ENCODE assay signal across 17 cellular contexts in the genomic region with DNA sequence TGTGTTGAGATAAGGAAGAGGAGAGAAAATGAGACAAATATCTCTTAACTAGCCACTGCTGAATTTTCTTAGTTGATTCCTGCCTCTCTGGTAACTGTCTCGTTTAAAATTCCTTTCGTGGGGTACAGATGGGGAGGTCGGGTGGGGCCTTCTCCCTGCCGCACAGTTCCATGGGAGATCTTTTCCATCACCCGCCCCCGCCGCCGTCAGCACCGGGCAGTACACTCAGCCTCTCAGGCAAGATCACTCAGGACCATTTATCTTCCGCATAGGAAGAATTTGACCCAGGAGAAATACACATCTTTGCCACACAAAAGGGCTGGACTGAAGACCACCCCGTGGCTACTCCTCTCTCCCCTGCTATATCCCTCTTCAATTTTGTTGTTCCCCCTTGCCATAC. TPM values are rescaled to one million over a fixed set of nuclear protein-coding genes. Genes with fewer than 3 reads are reported as not detected.
DNase-seq lines count a peak whose midpoint lies in the region; ATAC-seq and TF ChIP-seq lines count a peak whose summit lies in the region.
"Had no signal": no experiment of that assay in that cellular context is flagged by ENCODE, and none has a peak within 500 bp of the region (broad histone marks: within the 10 kb centered on the region; RNA-seq: fewer than 3 reads in every experiment).

No MANE protein-coding gene starts in this region.

- DNase-seq in activated CD4-positive, alpha-beta T cell treated with anti-CD3 and anti-CD28 coated beads, Interleukin-2, amount 10 ng/mL, durations not matched to agents 24 days and 14 days, result no peak
- DNase-seq in activated CD4-positive, alpha-beta T cell treated with anti-CD3 and anti-CD28 coated beads, Interleukin-2, amount 50 U/mL, for 48 hours, result no peak
- DNase-seq in GM23338 (ENCODE audit: low spot score), result no peak
- DNase-seq in activated naive CD8-positive, alpha-beta T cell treated with anti-CD3 and anti-CD28 coated beads, Interleukin-2, amount 50 U/mL, for 24 hours, result no peak
- DNase-seq in nephron progenitor cell, result no peak
- DNase-seq in activated effector memory CD4-positive, alpha-beta T cell treated with Interleukin-2 at 50 U/mL for 16 hours, result no peak
- DNase-seq in HCEC 1CT, result no peak
- DNase-seq in GM10266 (ENCODE audit: extremely low spot score), result no peak
- DNase-seq: central memory CD4-positive, alpha-beta T cell; mucosa of descending colon; NCI-H1092; NCI-H69; Peyer's patch; SK-N-SH; transverse colon had no signal

- peaks cover 26% of the 10 kb centered on the region for H3K4me1 Mint-ChIP-seq in activated CD4-positive, alpha-beta T cell treated with anti-CD3 and anti-CD28 coated beads, Interleukin-2, amount 10 ng/mL, durations not matched to agents 24 days and 14 days
- peaks cover 41% of the 10 kb centered on the region for H3K4me1 Mint-ChIP-seq in GM23338
- peaks cover 33% of the 10 kb centered on the region for H3K4me1 Mint-ChIP-seq in activated naive CD8-positive, alpha-beta T cell treated with anti-CD3 and anti-CD28 coated beads, Interleukin-2, amount 50 U/mL, for 24 hours
- H3K4me1 Mint-ChIP-seq in nephron progenitor cell, result peaks cover 49% of the 10 kb centered on the region

- peaks cover 4% of the 10 kb centered on the region; the same call in 1 of the 2 replicates for H3K9me2 ChIP-seq in GM23338 (ENCODE audit: insufficient read depth)
- H3K9me2 ChIP-seq: SK-N-SH had no signal

- peaks cover 27% of the 10 kb centered on the region for H3K79me2 ChIP-seq in GM23338 (replicated peaks; ENCODE audit: insufficient read depth)

- H3K4me3 ChIP-seq in GM23338, result no peak overlapping the region
- H3K4me3 ChIP-seq: mucosa of descending colon, Peyer's patch, skin epidermis, transverse colon had no signal

- H3K9me3 Mint-ChIP-seq in activated CD4-positive, alpha-beta T cell treated with anti-CD3 and anti-CD28 coated beads, Interleukin-2, amount 10 ng/mL, durations not matched to agents 24 days and 14 days, result no peaks in the 10 kb centered on the region
- peaks cover 3% of the 10 kb centered on the region; the same call in 2 of the 3 replicates for H3K9me3 Mint-ChIP-seq in GM23338
- H3K9me3 Mint-ChIP-seq in activated naive CD8-positive, alpha-beta T cell treated with anti-CD3 and anti-CD28 coated beads, Interleukin-2, amount 50 U/mL, for 24 hours, result no peaks in the 10 kb centered on the region
- no peaks in the 10 kb centered on the region for H3K9me3 Mint-ChIP-seq in nephron progenitor cell

- no peak for ATAC-seq in GM23338
- no peak for ATAC-seq in activated naive CD8-positive, alpha-beta T cell treated with anti-CD3 and anti-CD28 coated beads, Interleukin-2, amount 50 U/mL, for 24 hours
- ATAC-seq: mucosa of descending colon had no signal

- H3F3A ChIP-seq in GM23338 (replicated peaks; ENCODE audit: low read depth), result 0 out of 2 replicates have a peak, but pooled peaks cover 3% of the 10 kb centered on the region

- peaks cover 23% of the 10 kb centered on the region for H3K4me1 ChIP-seq in GM23338 (ENCODE audit: insufficient read depth)

- no peaks in the 10 kb centered on the region for H3K27me3 ChIP-seq in GM23338 (ENCODE audit: insufficient read depth)
- H3K27me3 ChIP-seq: Peyer's patch, transverse colon had no signal

- H3K27ac Mint-ChIP-seq in activated CD4-positive, alpha-beta T cell treated with anti-CD3 and anti-CD28 coated beads, Interleukin-2, amount 10 ng/mL, durations not matched to agents 24 days and 14 days, result no peak overlapping the region
- H3K27ac Mint-ChIP-seq in GM23338 (no peak overlapping the region), nephron progenitor cell (peak overlapping the region; percentile 64)
- H3K27ac Mint-ChIP-seq in activated naive CD8-positive, alpha-beta T cell treated with anti-CD3 and anti-CD28 coated beads, Interleukin-2, amount 50 U/mL, for 24 hours, result peak overlapping the region; percentile 19

- no peak overlapping the region for H3K4me2 ChIP-seq in GM23338
- H3K4me2 ChIP-seq: KMS-11 had no signal

- H3K27ac ChIP-seq in GM23338 (ENCODE audit: low read depth), result no peak overlapping the region
- H3K27ac ChIP-seq: KMS-11, Peyer's patch had no signal

- intact Hi-C loops in activated CD4-positive, alpha-beta T cell treated with anti-CD3 and anti-CD28 coated beads, Interleukin-2, amount 10 ng/mL, durations not matched to agents 24 days and 14 days (cut with micrococcal nuclease), result loop anchor here (5.0 kb wide), 1 partner anchor 282 kb away; no protein-coding TSS in a partner anchor

- no peaks in the 10 kb centered on the region for H3K36me3 ChIP-seq in GM23338 (ENCODE audit: insufficient read depth)
- H3K36me3 ChIP-seq: Peyer's patch, transverse colon had no signal

- H3K27me3 Mint-ChIP-seq in activated CD4-positive, alpha-beta T cell treated with anti-CD3 and anti-CD28 coated beads, Interleukin-2, amount 10 ng/mL, durations not matched to agents 24 days and 14 days, result peaks cover 3% of the 10 kb centered on the region
- H3K27me3 Mint-ChIP-seq in GM23338 (ENCODE audit: insufficient read depth, low read depth, poor library complexity), result peaks cover 5% of the 10 kb centered on the region
- H3K27me3 Mint-ChIP-seq in activated naive CD8-positive, alpha-beta T cell treated with anti-CD3 and anti-CD28 coated beads, Interleukin-2, amount 50 U/mL, for 24 hours, result no peaks in the 10 kb centered on the region
- no peaks in the 10 kb centered on the region for H3K27me3 Mint-ChIP-seq in nephron progenitor cell (ENCODE audit: low read depth, poor library complexity)

- H3K36me3 Mint-ChIP-seq in activated CD4-positive, alpha-beta T cell treated with anti-CD3 and anti-CD28 coated beads, Interleukin-2, amount 10 ng/mL, durations not matched to agents 24 days and 14 days (ENCODE audit: low read depth), result peaks cover 17% of the 10 kb centered on the region
- H3K36me3 Mint-ChIP-seq in GM23338 (ENCODE audit: low read depth) (peaks cover 11% of the 10 kb centered on the region; the same call in 2 of the 3 replicates), nephron progenitor cell (ENCODE audit: low read depth) (peaks cover 13% of the 10 kb centered on the region)
- H3K36me3 Mint-ChIP-seq in activated naive CD8-positive, alpha-beta T cell treated with anti-CD3 and anti-CD28 coated beads, Interleukin-2, amount 50 U/mL, for 24 hours (ENCODE audit: low read depth), result peaks cover 7% of the 10 kb centered on the region

- TF ChIP-seq CTCF in GM23338 (conservative IDR thresholded peaks at IDR 0.05; ENCODE audit: low read depth in 2 of 2), result no peak
- TF ChIP-seq CTCF in nephron progenitor cell (IDR thresholded peaks at IDR 0.05), result no peak
- no peak for TF ChIP-seq CTCF in GM10266 (IDR thresholded peaks at IDR 0.05; ENCODE audit: control insufficient read depth, insufficient read depth, low read depth, missing control alignments)

- H2AFZ ChIP-seq in GM23338, result no peak overlapping the region

- H4K20me1 ChIP-seq in GM23338 (replicated peaks; ENCODE audit: insufficient read depth), result peaks cover 11% of the 10 kb centered on the region; the same call in 1 of the 2 replicates

- peak overlapping the region; percentile 97 for H3K4me3 Mint-ChIP-seq in activated CD4-positive, alpha-beta T cell treated with anti-CD3 and anti-CD28 coated beads, Interleukin-2, amount 10 ng/mL, durations not matched to agents 24 days and 14 days
- H3K4me3 Mint-ChIP-seq in GM23338 (peak overlapping the region; percentile 93), nephron progenitor cell (peak overlapping the region; percentile 92)
- peak overlapping the region; percentile 93 for H3K4me3 Mint-ChIP-seq in activated naive CD8-positive, alpha-beta T cell treated with anti-CD3 and anti-CD28 coated beads, Interleukin-2, amount 50 U/mL, for 24 hours

TF ChIP-seq in GM23338, 12 proteins besides CTCF, POLR2A, EP300 and RAD21 (continues in another document):
- TF ChIP-seq, protein P1, sequence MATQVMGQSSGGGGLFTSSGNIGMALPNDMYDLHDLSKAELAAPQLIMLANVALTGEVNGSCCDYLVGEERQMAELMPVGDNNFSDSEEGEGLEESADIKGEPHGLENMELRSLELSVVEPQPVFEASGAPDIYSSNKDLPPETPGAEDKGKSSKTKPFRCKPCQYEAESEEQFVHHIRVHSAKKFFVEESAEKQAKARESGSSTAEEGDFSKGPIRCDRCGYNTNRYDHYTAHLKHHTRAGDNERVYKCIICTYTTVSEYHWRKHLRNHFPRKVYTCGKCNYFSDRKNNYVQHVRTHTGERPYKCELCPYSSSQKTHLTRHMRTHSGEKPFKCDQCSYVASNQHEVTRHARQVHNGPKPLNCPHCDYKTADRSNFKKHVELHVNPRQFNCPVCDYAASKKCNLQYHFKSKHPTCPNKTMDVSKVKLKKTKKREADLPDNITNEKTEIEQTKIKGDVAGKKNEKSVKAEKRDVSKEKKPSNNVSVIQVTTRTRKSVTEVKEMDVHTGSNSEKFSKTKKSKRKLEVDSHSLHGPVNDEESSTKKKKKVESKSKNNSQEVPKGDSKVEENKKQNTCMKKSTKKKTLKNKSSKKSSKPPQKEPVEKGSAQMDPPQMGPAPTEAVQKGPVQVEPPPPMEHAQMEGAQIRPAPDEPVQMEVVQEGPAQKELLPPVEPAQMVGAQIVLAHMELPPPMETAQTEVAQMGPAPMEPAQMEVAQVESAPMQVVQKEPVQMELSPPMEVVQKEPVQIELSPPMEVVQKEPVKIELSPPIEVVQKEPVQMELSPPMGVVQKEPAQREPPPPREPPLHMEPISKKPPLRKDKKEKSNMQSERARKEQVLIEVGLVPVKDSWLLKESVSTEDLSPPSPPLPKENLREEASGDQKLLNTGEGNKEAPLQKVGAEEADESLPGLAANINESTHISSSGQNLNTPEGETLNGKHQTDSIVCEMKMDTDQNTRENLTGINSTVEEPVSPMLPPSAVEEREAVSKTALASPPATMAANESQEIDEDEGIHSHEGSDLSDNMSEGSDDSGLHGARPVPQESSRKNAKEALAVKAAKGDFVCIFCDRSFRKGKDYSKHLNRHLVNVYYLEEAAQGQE (IDR thresholded peaks at IDR 0.05; ENCODE audit: unreplicated experiment), result no peak
- no peak for TF ChIP-seq EZH2 (IDR thresholded peaks at IDR 0.05; ENCODE audit: low read depth, unreplicated experiment)
- no peak for TF ChIP-seq CREB1 (CRISPR knock-in tag; IDR thresholded peaks at IDR 0.05; ENCODE audit: low read depth)
- no peak for TF ChIP-seq JUNB (IDR thresholded peaks at IDR 0.05; ENCODE audit: unreplicated experiment)
- TF ChIP-seq, protein P2, sequence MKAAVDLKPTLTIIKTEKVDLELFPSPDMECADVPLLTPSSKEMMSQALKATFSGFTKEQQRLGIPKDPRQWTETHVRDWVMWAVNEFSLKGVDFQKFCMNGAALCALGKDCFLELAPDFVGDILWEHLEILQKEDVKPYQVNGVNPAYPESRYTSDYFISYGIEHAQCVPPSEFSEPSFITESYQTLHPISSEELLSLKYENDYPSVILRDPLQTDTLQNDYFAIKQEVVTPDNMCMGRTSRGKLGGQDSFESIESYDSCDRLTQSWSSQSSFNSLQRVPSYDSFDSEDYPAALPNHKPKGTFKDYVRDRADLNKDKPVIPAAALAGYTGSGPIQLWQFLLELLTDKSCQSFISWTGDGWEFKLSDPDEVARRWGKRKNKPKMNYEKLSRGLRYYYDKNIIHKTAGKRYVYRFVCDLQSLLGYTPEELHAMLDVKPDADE (IDR thresholded peaks at IDR 0.05), result no peak

RNA-seq across cellular contexts. Expression of a gene that starts 2.3 kb away (rescaled TPM):
- total RNA-seq in activated CD4-positive, alpha-beta T cell treated with anti-CD3 and anti-CD28 coated beads, Interleukin-2, amount 10 ng/mL, durations not matched to agents 24 days and 14 days, result 52.8 and 60.0 TPM in 2 replicates
- 79.1 and 91.2 TPM in 2 replicates for total RNA-seq in GM23338 (2014; rRNA removed; shearing (Covaris generic))
- polyA plus RNA-seq in GM23338 (2016; fragmentation: Nextera tagmentation; extraction: Ambion mirVana), result 39.3 and 45.1 TPM in 2 replicates

Comparison
In these comparisons a context has a peak if more than half of its experiments do, and no peak if none do; other contexts are left out.
1. H3K27ac Mint-ChIP-seq: peak in activated naive CD8-positive, alpha-beta T cell treated with anti-CD3 and anti-CD28 coated beads, Interleukin-2, amount 50 U/mL, for 24 hours (single experiment) and nephron progenitor cell (single experiment); none in activated CD4-positive, alpha-beta T cell treated with anti-CD3 and anti-CD28 coated beads, Interleukin-2, amount 10 ng/mL, durations not matched to agents 24 days and 14 days (single experiment) and GM23338 (single experiment).
2. Peak in every context shown above with its lines, with median percentiles within 50 percentile points of each other: H3K4me3 Mint-ChIP-seq.